ENCODE assay signal across 1 cellular context in the genomic region with DNA sequence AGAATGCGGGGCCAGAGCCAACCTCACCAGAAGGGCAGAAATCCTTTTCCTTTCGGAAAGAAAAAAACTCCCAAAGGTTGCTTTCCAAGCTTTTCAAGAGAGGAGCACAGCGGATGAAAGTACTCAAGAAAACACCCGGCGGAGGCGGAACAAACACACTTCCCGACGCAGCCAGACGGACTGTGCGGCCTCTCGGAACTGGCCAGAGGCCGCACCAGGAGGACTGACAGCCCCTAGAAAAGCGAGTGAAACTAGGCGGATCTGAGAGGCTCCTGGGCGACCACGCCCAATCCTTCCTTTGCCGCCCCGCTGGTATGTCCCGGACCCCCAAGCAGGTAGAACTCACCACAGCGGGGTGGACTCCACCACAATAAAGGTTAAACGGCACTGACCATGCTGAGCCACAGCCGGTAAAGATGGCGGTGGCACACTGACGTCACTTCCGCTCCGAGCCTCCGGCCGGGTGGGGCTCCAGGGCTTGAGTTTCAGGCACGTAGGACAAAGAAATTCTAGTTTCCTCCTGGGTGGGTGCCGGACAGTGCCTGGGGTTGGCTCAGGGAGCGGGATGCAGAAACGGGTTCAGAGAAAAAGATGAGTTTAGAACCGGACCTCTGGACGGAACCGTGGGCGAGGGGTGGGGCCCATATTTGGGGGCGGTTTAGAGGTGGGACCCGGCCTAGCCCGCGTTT.
TF ChIP-seq lines count a peak whose summit lies in the region.

Gene ZNF562, minus strand, starts transcription at position 432 of the 689 bp plus-strand sequence. CDS start 14,356 bp downstream, outside the sequence.

TF ChIP-seq in GM12878, 131 proteins besides CTCF, POLR2A, EP300 and RAD21 (continued from another document and continues in another):
- TF ChIP-seq BCL3 (IDR thresholded peaks at IDR 0.05; ENCODE audit: borderline replicate concordance, insufficient read depth, low read depth, low read length, poor library complexity, severe bottlenecking) = no peak
- peak; percentile 21 for TF ChIP-seq RELA (IDR thresholded peaks at IDR 0.05; ENCODE audit: borderline replicate concordance, partially characterized antibody)
- TF ChIP-seq RFX5 (IDR thresholded peaks at IDR 0.05; ENCODE audit: low read depth, low read length) = no peak
- no peak for TF ChIP-seq ZNF207 (IDR thresholded peaks at IDR 0.05; ENCODE audit: borderline replicate concordance)
- TF ChIP-seq SMAD1 (IDR thresholded peaks at IDR 0.05; ENCODE audit: low read depth, partially characterized antibody) = no peak
- peak; percentile 39; the same call in 1 of the 2 replicates for TF ChIP-seq IKZF1 (conservative IDR thresholded peaks at IDR 0.05)
- no peak for TF ChIP-seq ZNF217 (IDR thresholded peaks at IDR 0.05)
- TF ChIP-seq PBX3 (IDR thresholded peaks at IDR 0.05; ENCODE audit: insufficient replicate concordance, low read depth, low read length) = no peak
- no peak for TF ChIP-seq SMC3 (IDR thresholded peaks at IDR 0.05; ENCODE audit: borderline replicate concordance, low read length)
- no peak for TF ChIP-seq ZNF592 (IDR thresholded peaks at IDR 0.05)
- TF ChIP-seq CHD1 (IDR thresholded peaks at IDR 0.05; ENCODE audit: low read depth, low read length) = no peak
- TF ChIP-seq MYC (IDR thresholded peaks at IDR 0.05; ENCODE audit: insufficient read depth, insufficient read length, insufficient replicate concordance, low read length, severe bottlenecking) = no peak
- TF ChIP-seq, protein P1, sequence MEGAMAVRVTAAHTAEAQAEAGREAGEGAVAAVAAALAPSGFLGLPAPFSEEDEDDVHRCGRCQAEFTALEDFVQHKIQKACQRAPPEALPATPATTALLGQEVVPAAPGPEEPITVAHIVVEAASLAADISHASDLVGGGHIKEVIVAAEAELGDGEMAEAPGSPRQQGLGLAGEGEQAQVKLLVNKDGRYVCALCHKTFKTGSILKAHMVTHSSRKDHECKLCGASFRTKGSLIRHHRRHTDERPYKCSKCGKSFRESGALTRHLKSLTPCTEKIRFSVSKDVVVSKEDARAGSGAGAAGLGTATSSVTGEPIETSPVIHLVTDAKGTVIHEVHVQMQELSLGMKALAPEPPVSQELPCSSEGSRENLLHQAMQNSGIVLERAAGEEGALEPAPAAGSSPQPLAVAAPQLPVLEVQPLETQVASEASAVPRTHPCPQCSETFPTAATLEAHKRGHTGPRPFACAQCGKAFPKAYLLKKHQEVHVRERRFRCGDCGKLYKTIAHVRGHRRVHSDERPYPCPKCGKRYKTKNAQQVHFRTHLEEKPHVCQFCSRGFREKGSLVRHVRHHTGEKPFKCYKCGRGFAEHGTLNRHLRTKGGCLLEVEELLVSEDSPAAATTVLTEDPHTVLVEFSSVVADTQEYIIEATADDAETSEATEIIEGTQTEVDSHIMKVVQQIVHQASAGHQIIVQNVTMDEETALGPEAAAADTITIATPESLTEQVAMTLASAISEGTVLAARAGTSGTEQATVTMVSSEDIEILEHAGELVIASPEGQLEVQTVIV (IDR thresholded peaks at IDR 0.05; ENCODE audit: borderline replicate concordance, partially characterized antibody) = no peak
- no peak for TF ChIP-seq ZNF24 (IDR thresholded peaks at IDR 0.05)
- no peak for TF ChIP-seq HDAC6 (IDR thresholded peaks at IDR 0.05; ENCODE audit: unreplicated experiment)
- no peak for TF ChIP-seq SMARCA5 (IDR thresholded peaks at IDR 0.05)
- TF ChIP-seq IRF3 (IDR thresholded peaks at IDR 0.05) = no peak
- 0 out of 2 replicates have a peak, but pooled peaks have one; percentile 33 for TF ChIP-seq TAF1 (IDR thresholded peaks at IDR 0.05; ENCODE audit: borderline replicate concordance, low read depth, low read length)
- TF ChIP-seq RCOR1 (conservative IDR thresholded peaks at IDR 0.05; ENCODE audit: low read depth, low read length) = no peak
- no peak for TF ChIP-seq E2F8 (IDR thresholded peaks at IDR 0.05; ENCODE audit: low read depth, partially characterized antibody)
- peak; percentile 46; the same call in 1 of the 2 replicates for TF ChIP-seq SMAD5 (IDR thresholded peaks at IDR 0.05; ENCODE audit: low read depth)
- TF ChIP-seq, protein P2, sequence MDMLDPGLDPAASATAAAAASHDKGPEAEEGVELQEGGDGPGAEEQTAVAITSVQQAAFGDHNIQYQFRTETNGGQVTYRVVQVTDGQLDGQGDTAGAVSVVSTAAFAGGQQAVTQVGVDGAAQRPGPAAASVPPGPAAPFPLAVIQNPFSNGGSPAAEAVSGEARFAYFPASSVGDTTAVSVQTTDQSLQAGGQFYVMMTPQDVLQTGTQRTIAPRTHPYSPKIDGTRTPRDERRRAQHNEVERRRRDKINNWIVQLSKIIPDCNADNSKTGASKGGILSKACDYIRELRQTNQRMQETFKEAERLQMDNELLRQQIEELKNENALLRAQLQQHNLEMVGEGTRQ (IDR thresholded peaks at IDR 0.05; ENCODE audit: borderline replicate concordance, low read depth, low read length) = no peak
- TF ChIP-seq YY1 (IDR thresholded peaks at IDR 0.05; ENCODE audit: low read depth, low read length) = peak; percentile 96
- no peak for TF ChIP-seq CBX3 (IDR thresholded peaks at IDR 0.05; ENCODE audit: borderline replicate concordance, low read depth)
- TF ChIP-seq, protein P3, sequence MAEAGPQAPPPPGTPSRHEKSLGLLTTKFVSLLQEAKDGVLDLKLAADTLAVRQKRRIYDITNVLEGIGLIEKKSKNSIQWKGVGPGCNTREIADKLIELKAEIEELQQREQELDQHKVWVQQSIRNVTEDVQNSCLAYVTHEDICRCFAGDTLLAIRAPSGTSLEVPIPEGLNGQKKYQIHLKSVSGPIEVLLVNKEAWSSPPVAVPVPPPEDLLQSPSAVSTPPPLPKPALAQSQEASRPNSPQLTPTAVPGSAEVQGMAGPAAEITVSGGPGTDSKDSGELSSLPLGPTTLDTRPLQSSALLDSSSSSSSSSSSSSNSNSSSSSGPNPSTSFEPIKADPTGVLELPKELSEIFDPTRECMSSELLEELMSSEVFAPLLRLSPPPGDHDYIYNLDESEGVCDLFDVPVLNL (IDR thresholded peaks at IDR 0.05; ENCODE audit: low read depth, low read length) = no peak
- TF ChIP-seq ZBED1 (IDR thresholded peaks at IDR 0.05; ENCODE audit: borderline replicate concordance) = no peak
- TF ChIP-seq HCFC1 (IDR thresholded peaks at IDR 0.05; ENCODE audit: low read length) = peak; percentile 33
- TF ChIP-seq PRDM15 (CRISPR knock-in tag; IDR thresholded peaks at IDR 0.05) = no peak
- no peak for TF ChIP-seq ETV6 (conservative IDR thresholded peaks at IDR 0.05 in 1 of 2, IDR thresholded peaks at IDR 0.05 in 1 of 2; ENCODE audit: borderline replicate concordance in 1 of 2, low read depth in 1 of 2)
- TF ChIP-seq LARP7 (IDR thresholded peaks at IDR 0.05) = peak; percentile 53; the same call in 1 of the 2 replicates
- TF ChIP-seq HDAC2 (IDR thresholded peaks at IDR 0.05) = no peak
- TF ChIP-seq IKZF2 (IDR thresholded peaks at IDR 0.05) = 0 out of 4 replicates have a peak, but pooled peaks of 1 of the 2 experiments have one; percentile 8
- TF ChIP-seq SUZ12 (IDR thresholded peaks at IDR 0.05; ENCODE audit: unreplicated experiment) = no peak
- TF ChIP-seq TCF12 (IDR thresholded peaks at IDR 0.05; ENCODE audit: low read depth, low read length) = no peak
- TF ChIP-seq EZH2 (IDR thresholded peaks at IDR 0.05; ENCODE audit: borderline replicate concordance, control insufficient read depth, low read depth, low read length) = no peak
- no peak for TF ChIP-seq POLR2AphosphoS2 (IDR thresholded peaks at IDR 0.05; ENCODE audit: low read depth, low read length)
